23 cellular contexts compared by ENCODE assay signal in the genomic region with DNA sequence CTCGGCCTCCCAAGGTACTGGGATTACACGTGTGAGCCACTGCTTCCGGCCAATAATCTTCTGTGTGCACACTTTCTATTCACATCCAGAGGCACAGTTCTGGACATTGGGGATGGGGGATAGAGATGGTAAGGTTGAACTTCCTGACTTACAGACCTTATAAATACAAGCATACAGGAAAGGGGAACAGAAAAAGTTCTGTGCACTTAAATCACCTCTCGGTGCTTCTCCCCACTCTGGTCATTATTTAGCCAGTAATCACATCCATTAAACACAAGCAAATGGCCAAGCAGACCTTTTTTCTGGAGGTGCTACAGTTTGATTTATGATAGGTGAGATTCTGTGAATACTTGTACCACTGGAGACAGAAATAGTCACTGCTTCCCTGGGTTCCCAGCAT.
"Had no signal": no experiment of that assay in that cellular context is flagged by ENCODE, and none has a peak within 500 bp of the region (broad histone marks: within the 10 kb centered on the region; RNA-seq: fewer than 3 reads in every experiment).

No MANE protein-coding gene starts in this region.

- H3K4me3 ChIP-seq: cardiac muscle cell, dorsolateral prefrontal cortex, lower lobe of right lung, pancreas, right lobe of liver, smooth muscle cell, testis, upper lobe of right lung had no signal

- H3K4me3 Mint-ChIP-seq: activated naive CD8-positive, alpha-beta T cell treated with anti-CD3 and anti-CD28 coated beads for 36 hours; activated T-helper 1 cell treated with anti-CD3 and anti-CD28 coated beads, Interleukin-12 subunit alpha, Interleukin-12 subunit beta, Interleukin-2, Interleukin-4 antibody, amounts not matched to agents 30 ng/mL and 10 ng/mL and 1 ng/mL, durations not matched to agents 14 hours and 24 hours and 36 hours; endodermal cell; naive thymus-derived CD8-positive, alpha-beta T cell had no signal

- H3K9me3 Mint-ChIP-seq: activated naive CD8-positive, alpha-beta T cell treated with anti-CD3 and anti-CD28 coated beads for 36 hours; activated T-helper 1 cell treated with anti-CD3 and anti-CD28 coated beads, Interleukin-12 subunit alpha, Interleukin-12 subunit beta, Interleukin-2, Interleukin-4 antibody, amounts not matched to agents 30 ng/mL and 10 ng/mL and 1 ng/mL, durations not matched to agents 14 hours and 24 hours and 36 hours; endodermal cell; naive thymus-derived CD8-positive, alpha-beta T cell had no signal

- H3K27ac Mint-ChIP-seq: activated naive CD8-positive, alpha-beta T cell treated with anti-CD3 and anti-CD28 coated beads for 36 hours; activated T-helper 1 cell treated with anti-CD3 and anti-CD28 coated beads, Interleukin-12 subunit alpha, Interleukin-12 subunit beta, Interleukin-2, Interleukin-4 antibody, amounts not matched to agents 30 ng/mL and 10 ng/mL and 1 ng/mL, durations not matched to agents 14 hours and 24 hours and 36 hours; endodermal cell; naive thymus-derived CD8-positive, alpha-beta T cell had no signal

- FAIRE-seq: colon, pancreas had no signal

- H3K4me1 ChIP-seq: right lobe of liver had no signal

- H3K4me2 ChIP-seq: smooth muscle cell had no signal

- H3K9me3 ChIP-seq: lower lobe of right lung, pancreas, right lobe of liver, testis, upper lobe of right lung had no signal

- DNase-seq: activated CD4-positive, alpha-beta T cell treated with anti-CD3 and anti-CD28 coated beads, Interleukin-2, amount 50 U/mL, for 4 hours; activated gamma-delta T cell treated with Interleukin-2 at 50 U/mL for 16 hours; activated naive CD8-positive, alpha-beta T cell treated with anti-CD3 and anti-CD28 coated beads for 36 hours; activated T-cell treated with anti-CD3 and anti-CD28 coated beads for 4 hours; amniotic stem cell; dorsolateral prefrontal cortex; endodermal cell; foreskin keratinocyte; hypothalamus; islet precursor cell; lower lobe of right lung; naive thymus-derived CD8-positive, alpha-beta T cell; pancreas; right lobe of liver; stimulated activated CD4-positive, alpha-beta T cell treated with anti-CD3 and anti-CD28 coated beads, Interleukin-4, amount 100 ng/mL, for 1 hour; T-helper 2 cell; testis; upper lobe of right lung had no signal

- H3K27me3 Mint-ChIP-seq: activated naive CD8-positive, alpha-beta T cell treated with anti-CD3 and anti-CD28 coated beads for 36 hours had no signal

- ATAC-seq: foreskin keratinocyte; lower lobe of right lung; naive thymus-derived CD8-positive, alpha-beta T cell; pancreas; right lobe of liver; upper lobe of right lung had no signal

- H3K27ac ChIP-seq: cardiac muscle cell, epithelial cell of prostate, foreskin keratinocyte, lower lobe of right lung, pancreas, right lobe of liver, testis, upper lobe of right lung had no signal

- H3K27me3 ChIP-seq: dorsolateral prefrontal cortex, foreskin keratinocyte, pancreas, right lobe of liver, testis, upper lobe of right lung had no signal

- H3K36me3 ChIP-seq: cardiac muscle cell, pancreas had no signal

- H3K4me1 Mint-ChIP-seq: activated naive CD8-positive, alpha-beta T cell treated with anti-CD3 and anti-CD28 coated beads for 36 hours; endodermal cell had no signal

- H3K36me3 Mint-ChIP-seq: naive thymus-derived CD8-positive, alpha-beta T cell had no signal
